8 cellular contexts compared by ENCODE assay signal in the genomic region with DNA sequence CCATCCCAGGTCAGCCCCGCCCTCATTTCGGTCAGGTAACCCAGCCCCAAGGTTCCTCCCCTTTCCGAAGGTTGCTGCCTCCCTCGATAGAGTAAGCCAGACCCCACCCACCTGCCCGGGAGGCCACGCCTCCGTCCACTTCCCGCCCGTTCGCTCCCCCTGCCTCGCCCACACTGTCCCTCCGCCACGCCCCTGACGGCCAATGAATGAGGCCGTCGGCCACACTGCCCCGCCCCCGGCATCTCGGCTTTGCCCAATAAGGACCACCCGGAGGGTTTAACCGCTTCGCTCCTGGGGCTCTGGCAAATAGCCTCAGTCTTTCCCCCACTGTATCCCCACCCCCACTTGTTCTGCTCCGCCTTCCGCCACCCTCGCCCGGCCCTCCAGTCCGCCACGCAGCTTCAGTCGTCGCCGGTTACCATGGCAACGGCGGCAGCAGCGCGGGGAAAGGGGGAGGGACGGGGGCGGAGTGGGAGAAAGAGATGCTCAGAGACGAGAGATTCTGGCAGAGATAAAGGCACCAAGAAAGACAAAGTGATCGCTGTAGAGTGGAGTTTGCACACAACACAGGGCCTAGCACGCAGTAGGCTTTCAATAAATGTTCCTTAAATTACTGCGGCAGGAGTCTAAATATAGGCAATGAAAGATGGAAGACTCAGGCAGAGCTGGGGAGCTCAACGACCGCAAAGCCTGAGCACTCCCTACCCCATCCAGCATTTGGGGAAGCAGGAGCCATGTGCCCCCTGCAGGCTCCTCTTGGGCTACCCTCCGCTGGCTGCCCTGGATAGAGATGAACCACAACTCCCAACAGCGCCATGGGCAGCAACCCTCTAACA. TPM values are rescaled to one million over a fixed set of nuclear protein-coding genes. Genes with fewer than 3 reads are reported as not detected.
DNase-seq lines count a peak whose midpoint lies in the region; ATAC-seq and TF ChIP-seq lines count a peak whose summit lies in the region.

No MANE protein-coding gene starts in this region.

- POLR2A ChIA-PET in RWPE1 (lab: Yijun Ruan, JAX; ENCODE audit: low non-redundant PET): no interaction called here

- intact Hi-C loops in activated T-helper 2 cell treated with anti-CD3 and anti-CD28 coated beads, Interferon-gamma antibody, Interleukin-2, Interleukin-4, amounts not matched to agents 10 μg/mL and 5 μg/mL and 100 μg/mL, durations not matched to agents 14 hours and 24 hours and 36 hours (cut with micrococcal nuclease): loop anchor here (1.0 to 2.0 kb wide), 4 partner anchors 9 to 180 kb away; a partner anchor contains a TSS

- TF ChIP-seq CTCF in Loucy (conservative IDR thresholded peaks at IDR 0.05; ENCODE audit: low read length) (peak; percentile 67), RWPE1 (conservative IDR thresholded peaks at IDR 0.05; ENCODE audit: low read depth) (peak; percentile 60)

- H3K36me3 Mint-ChIP-seq in activated T-helper 2 cell treated with anti-CD3 and anti-CD28 coated beads, Interferon-gamma antibody, Interleukin-2, Interleukin-4, amounts not matched to agents 10 μg/mL and 5 μg/mL and 100 μg/mL, durations not matched to agents 14 hours and 24 hours and 36 hours (ENCODE audit: low read depth): no peaks in the 10 kb centered on the region
- H3K36me3 Mint-ChIP-seq in natural killer cell treated with Interleukin-12 subunit alpha and Interleukin-12 subunit beta and Interleukin-15 and Interleukin-18, amount 100 ng/mL, for 72 hours: no peaks in the 10 kb centered on the region

- peaks cover 49% of the 10 kb centered on the region for H3K4me1 ChIP-seq in Loucy (ENCODE audit: insufficient read depth, low read length, poor library complexity, severe bottlenecking)

- peaks cover 6% of the 10 kb centered on the region for H4K20me1 ChIP-seq in Loucy (ENCODE audit: insufficient read depth, low read length, poor library complexity, severe bottlenecking)

- H3K27me3 Mint-ChIP-seq in activated T-helper 2 cell treated with anti-CD3 and anti-CD28 coated beads, Interferon-gamma antibody, Interleukin-2, Interleukin-4, amounts not matched to agents 10 μg/mL and 5 μg/mL and 100 μg/mL, durations not matched to agents 14 hours and 24 hours and 36 hours (ENCODE audit: low read depth): peaks cover 15% of the 10 kb centered on the region
- H3K27me3 Mint-ChIP-seq in natural killer cell treated with Interleukin-12 subunit alpha and Interleukin-12 subunit beta and Interleukin-15 and Interleukin-18, amount 100 ng/mL, for 72 hours: peaks cover 6 to 9% of the 10 kb centered on the region in 2 donors

- H3K9me3 ChIP-seq in Loucy (ENCODE audit: insufficient read depth, low read depth, low read length): no peaks in the 10 kb centered on the region

- peak overlapping the region; percentile 99 for H3K27ac ChIP-seq in RWPE1

- CTCF ChIA-PET in RWPE1 (lab: Yijun Ruan, JAX): interaction anchor here (0.6 kb wide), 1 partner anchor 101 kb away, joined by 3 read pairs; no protein-coding TSS in a partner anchor

- H3K27me3 ChIP-seq in H7 (ENCODE audit: control insufficient read depth, insufficient read depth, low read length) (no peaks in the 10 kb centered on the region), Loucy (ENCODE audit: insufficient read depth, low read length, poor library complexity, severe bottlenecking) (no peaks in the 10 kb centered on the region)

- no peaks in the 10 kb centered on the region for H3K9me2 ChIP-seq in Loucy (replicated peaks; ENCODE audit: low read depth, low read length)

- no peaks in the 10 kb centered on the region for H3K9me3 Mint-ChIP-seq in activated T-helper 2 cell treated with anti-CD3 and anti-CD28 coated beads, Interferon-gamma antibody, Interleukin-2, Interleukin-4, amounts not matched to agents 10 μg/mL and 5 μg/mL and 100 μg/mL, durations not matched to agents 14 hours and 24 hours and 36 hours
- H3K9me3 Mint-ChIP-seq in natural killer cell treated with Interleukin-12 subunit alpha and Interleukin-12 subunit beta and Interleukin-15 and Interleukin-18, amount 100 ng/mL, for 72 hours: no peaks in the 10 kb centered on the region

- peaks cover 48% of the 10 kb centered on the region for H3K4me1 Mint-ChIP-seq in activated T-helper 2 cell treated with anti-CD3 and anti-CD28 coated beads, Interferon-gamma antibody, Interleukin-2, Interleukin-4, amounts not matched to agents 10 μg/mL and 5 μg/mL and 100 μg/mL, durations not matched to agents 14 hours and 24 hours and 36 hours (ENCODE audit: low read depth)
- peaks cover 38 to 47% of the 10 kb centered on the region in 2 donors for H3K4me1 Mint-ChIP-seq in natural killer cell treated with Interleukin-12 subunit alpha and Interleukin-12 subunit beta and Interleukin-15 and Interleukin-18, amount 100 ng/mL, for 72 hours (ENCODE audit: low read depth in 2 of 2)

- H3K4me3 ChIP-seq in H7 (ENCODE audit: insufficient read depth, low read depth, low read length) (peak overlapping the region; percentile 50), Loucy (ENCODE audit: low read length, poor library complexity, severe bottlenecking) (peak overlapping the region; percentile 80)

- H3K79me2 ChIP-seq in Loucy (ENCODE audit: insufficient read depth, low read length): peaks cover 29% of the 10 kb centered on the region

- H3K27ac Mint-ChIP-seq in activated T-helper 2 cell treated with anti-CD3 and anti-CD28 coated beads, Interferon-gamma antibody, Interleukin-2, Interleukin-4, amounts not matched to agents 10 μg/mL and 5 μg/mL and 100 μg/mL, durations not matched to agents 14 hours and 24 hours and 36 hours: peak overlapping the region; percentile 93
- peak overlapping the region; percentile 83 to 87 for H3K27ac Mint-ChIP-seq in natural killer cell treated with Interleukin-12 subunit alpha and Interleukin-12 subunit beta and Interleukin-15 and Interleukin-18, amount 100 ng/mL, for 72 hours

- H3K9ac ChIP-seq in Loucy (ENCODE audit: low read depth, low read length, poor library complexity, severe bottlenecking): peak overlapping the region; percentile 64

- H2AFZ ChIP-seq in Loucy (ENCODE audit: low read length): no peak overlapping the region; the same call in 1 of the 2 replicates

- DNase-seq in EL (peak; percentile 98), H7 (peak; percentile 98), RWPE1 (ENCODE audit: low spot score) (peak; percentile 98), fibroblast of peridontal ligament (ENCODE audit: extremely low read depth) (peak; percentile 96)
- peak; percentile 99 for DNase-seq in activated T-helper 2 cell treated with anti-CD3 and anti-CD28 coated beads, Interferon-gamma antibody, Interleukin-2, Interleukin-4, amounts not matched to agents 10 μg/mL and 5 μg/mL and 100 μg/mL, durations not matched to agents 14 hours and 24 hours and 36 hours (ENCODE audit: low spot score)
- DNase-seq in natural killer cell treated with Interleukin-12 subunit alpha and Interleukin-12 subunit beta and Interleukin-15 and Interleukin-18, amount 100 ng/mL, for 72 hours (ENCODE audit: low spot score): peak; percentile 99
- peak; percentile 99 for DNase-seq in stimulated activated naive CD4-positive, alpha-beta T cell treated with Interleukin-2 at 50 U/mL for 16 hours (lab: John Stamatoyannopoulos, UW)

- peak overlapping the region; percentile 95 for H3K4me2 ChIP-seq in Loucy (ENCODE audit: low read depth, low read length, poor library complexity, severe bottlenecking)

- peak; percentile 93 to 95 for ATAC-seq in natural killer cell treated with Interleukin-12 subunit alpha and Interleukin-12 subunit beta and Interleukin-15 and Interleukin-18, amount 100 ng/mL, for 72 hours

- H3K36me3 ChIP-seq in H7 (replicated peaks; ENCODE audit: control insufficient read depth, insufficient read depth, low read length): no peaks in the 10 kb centered on the region
- H3K36me3 ChIP-seq in Loucy (ENCODE audit: insufficient read depth, low read length): no peaks in the 10 kb centered on the region

- H3F3A ChIP-seq in Loucy (ENCODE audit: low read depth): peaks cover 3% of the 10 kb centered on the region; the same call in 1 of the 2 replicates

- H3K4me3 Mint-ChIP-seq in activated T-helper 2 cell treated with anti-CD3 and anti-CD28 coated beads, Interferon-gamma antibody, Interleukin-2, Interleukin-4, amounts not matched to agents 10 μg/mL and 5 μg/mL and 100 μg/mL, durations not matched to agents 14 hours and 24 hours and 36 hours (ENCODE audit: low read depth): peak overlapping the region; percentile 85
- peak overlapping the region; percentile 92 for H3K4me3 Mint-ChIP-seq in natural killer cell treated with Interleukin-12 subunit alpha and Interleukin-12 subunit beta and Interleukin-15 and Interleukin-18, amount 100 ng/mL, for 72 hours

RNA-seq across cellular contexts. Expression of a gene that starts 5.1 kb away (rescaled TPM):
- total RNA-seq in H7 (2014; rRNA removed; shearing (Covaris generic)): 21.0 and 27.6 TPM in 2 replicates
- total RNA-seq in activated T-helper 2 cell treated with anti-CD3 and anti-CD28 coated beads, Interferon-gamma antibody, Interleukin-2, Interleukin-4, amounts not matched to agents 10 μg/mL and 5 μg/mL and 100 μg/mL, durations not matched to agents 14 hours and 24 hours and 36 hours: 10.5 and 10.6 TPM in 2 replicates
- total RNA-seq in natural killer cell treated with Interleukin-12 subunit alpha and Interleukin-12 subunit beta and Interleukin-15 and Interleukin-18, amount 100 ng/mL, for 72 hours: 1 to 10 TPM; 3.3 to 8.3 TPM

RNA-seq across cellular contexts. Expression of a gene that starts 5.2 kb away (rescaled TPM):
- total RNA-seq in H7 (2014; rRNA removed; shearing (Covaris generic)): 362 and 410 TPM in 2 replicates
- 492 and 503 TPM in 2 replicates for total RNA-seq in activated T-helper 2 cell treated with anti-CD3 and anti-CD28 coated beads, Interferon-gamma antibody, Interleukin-2, Interleukin-4, amounts not matched to agents 10 μg/mL and 5 μg/mL and 100 μg/mL, durations not matched to agents 14 hours and 24 hours and 36 hours
- total RNA-seq in natural killer cell treated with Interleukin-12 subunit alpha and Interleukin-12 subunit beta and Interleukin-15 and Interleukin-18, amount 100 ng/mL, for 72 hours: 100 to 1,000 TPM; 651 to 710 TPM

RNA-seq across cellular contexts. Expression of a gene that starts 19.8 kb away (rescaled TPM):
- total RNA-seq in H7 (2014; rRNA removed; shearing (Covaris generic)): 75.0 and 90.9 TPM in 2 replicates
- total RNA-seq in activated T-helper 2 cell treated with anti-CD3 and anti-CD28 coated beads, Interferon-gamma antibody, Interleukin-2, Interleukin-4, amounts not matched to agents 10 μg/mL and 5 μg/mL and 100 μg/mL, durations not matched to agents 14 hours and 24 hours and 36 hours: 69.7 and 73.1 TPM in 2 replicates
- total RNA-seq in natural killer cell treated with Interleukin-12 subunit alpha and Interleukin-12 subunit beta and Interleukin-15 and Interleukin-18, amount 100 ng/mL, for 72 hours: 10 to 100 TPM; 35.1 to 61.6 TPM

RNA-seq across cellular contexts. Expression of a gene that starts 24.7 kb away (rescaled TPM):
- total RNA-seq in H7 (2014; rRNA removed; shearing (Covaris generic)): 54.9 and 56.2 TPM in 2 replicates
- 43.4 and 47.8 TPM in 2 replicates for total RNA-seq in activated T-helper 2 cell treated with anti-CD3 and anti-CD28 coated beads, Interferon-gamma antibody, Interleukin-2, Interleukin-4, amounts not matched to agents 10 μg/mL and 5 μg/mL and 100 μg/mL, durations not matched to agents 14 hours and 24 hours and 36 hours
- 10 to 100 TPM; 40.1 to 55.2 TPM for total RNA-seq in natural killer cell treated with Interleukin-12 subunit alpha and Interleukin-12 subunit beta and Interleukin-15 and Interleukin-18, amount 100 ng/mL, for 72 hours

RNA-seq across cellular contexts. Expression of a gene that starts 27.7 kb away (rescaled TPM):
- total RNA-seq in H7 (2014; rRNA removed; shearing (Covaris generic)): 185 and 231 TPM in 2 replicates
- total RNA-seq in activated T-helper 2 cell treated with anti-CD3 and anti-CD28 coated beads, Interferon-gamma antibody, Interleukin-2, Interleukin-4, amounts not matched to agents 10 μg/mL and 5 μg/mL and 100 μg/mL, durations not matched to agents 14 hours and 24 hours and 36 hours: 145 and 147 TPM in 2 replicates
- 100 to 1,000 TPM; 197 to 277 TPM for total RNA-seq in natural killer cell treated with Interleukin-12 subunit alpha and Interleukin-12 subunit beta and Interleukin-15 and Interleukin-18, amount 100 ng/mL, for 72 hours

Comparison
In these comparisons a context has a peak if more than half of its experiments do, and no peak if none do; other contexts are left out.
1. Peak in every context shown above with its lines: DNase-seq, ATAC-seq, H3K4me3 ChIP-seq and H3K27ac ChIP-seq.